8 cellular contexts compared by ENCODE assay signal in the genomic region with DNA sequence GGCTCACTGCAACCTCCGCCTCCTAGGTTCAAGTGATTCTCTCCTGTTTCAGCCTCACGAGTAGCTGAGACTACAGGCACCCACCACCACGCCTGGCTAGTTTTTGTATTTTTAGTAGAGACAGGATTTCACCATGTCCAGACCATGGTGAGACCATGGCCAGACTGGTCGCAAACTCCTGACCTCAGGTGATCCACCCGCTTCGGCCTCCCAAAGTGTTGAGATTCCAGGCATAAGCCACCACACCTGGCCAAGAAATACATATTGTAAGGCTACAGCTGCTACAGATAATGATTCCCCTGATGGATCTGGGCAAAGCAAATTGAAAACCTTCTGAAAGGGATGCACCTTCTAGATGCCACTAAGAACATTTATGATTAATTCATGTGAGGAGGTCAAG.
"Had no signal": no experiment of that assay in that cellular context is flagged by ENCODE, and none has a peak within 500 bp of the region (broad histone marks: within the 10 kb centered on the region; RNA-seq: fewer than 3 reads in every experiment).

No MANE protein-coding gene starts in this region.

- H3K4me3 Mint-ChIP-seq: HFFc6 had no signal

- H3K36me3 ChIP-seq: HAP-1 had no signal

- ATAC-seq: HCT116, K562 had no signal

- DNase-seq: GM23248, GOT3, H7, HFFc6, IMR-90 had no signal

- H2AFZ ChIP-seq: GM23248 had no signal

- H3K27ac Mint-ChIP-seq: HFFc6 had no signal

- H3K9me3 Mint-ChIP-seq: HFFc6 had no signal

- H3K4me1 ChIP-seq: HAP-1 had no signal

- H3K27ac ChIP-seq: GM23248 had no signal

- H3K9ac ChIP-seq: GM23248 had no signal

- H3K4me3 ChIP-seq: GM23248, HAP-1, K562 had no signal
